Comparison of ENCODE assay signal across 8 cellular contexts in genomic region chr16:68704232-68704867, GRCh38. TPM values are rescaled to one million over a fixed set of nuclear protein-coding genes. Genes with fewer than 3 reads are reported as not detected.
DNase-seq lines count a peak whose midpoint lies in the region; ATAC-seq and TF ChIP-seq lines count a peak whose summit lies in the region.

No MANE protein-coding gene starts in this region.

- peaks cover 0 to 14% (median 0%) of the 10 kb centered on the region in 9 donors for H3K4me1 ChIP-seq in heart right ventricle

- H3K27me3 ChIP-seq in GM06990 (replicated peaks; ENCODE audit: control insufficient read depth, insufficient read depth, low read length) (no peaks in the 10 kb centered on the region), heart right ventricle (peaks cover 0 to 11% (median 0%) of the 10 kb centered on the region in 7 donors)

- no peaks in the 10 kb centered on the region for H3K36me3 Mint-ChIP-seq in activated naive CD4-positive, alpha-beta T cell treated with anti-CD3 and anti-CD28 coated beads, Interleukin-2, amount 50 U/mL, for 72 hours

- H3K4me3 ChIP-seq in GM06990 (replicated peaks; ENCODE audit: low read depth, low read length) (no peak overlapping the region), heart right ventricle (no peak overlapping the region)

- H3K36me3 ChIP-seq in GM06990 (ENCODE audit: control insufficient read depth, insufficient read depth, low read length) (no peaks in the 10 kb centered on the region), heart right ventricle (no peaks in the 10 kb centered on the region)

- intact Hi-C loops in heart right ventricle (cut with DNase I): loop anchor here in 1 of 10 donors (10.0 kb wide), 1 partner anchor 420 kb away; no protein-coding TSS in a partner anchor

- 45 to 50% methylated on average over 13 to 15 of the region's 15 CpGs for WGBS in heart right ventricle, 2 donors

- H3K9me3 Mint-ChIP-seq in activated naive CD4-positive, alpha-beta T cell treated with anti-CD3 and anti-CD28 coated beads, Interleukin-2, amount 50 U/mL, for 72 hours: no peaks in the 10 kb centered on the region

- H3K27ac ChIP-seq in heart right ventricle: no peak overlapping the region

- TF ChIP-seq CTCF in GM06990 (IDR thresholded peaks at IDR 0.05; ENCODE audit: insufficient read depth, low read length, poor library complexity, severe bottlenecking): peak; percentile 87
- TF ChIP-seq CTCF in heart right ventricle (IDR thresholded peaks at IDR 0.05): peak in 8 of 9 donors; percentile 21 to 67 (median 56)

- peak; percentile 57 for DNase-seq in GM06990 (ENCODE audit: extremely low read depth, insufficient read length)
- peak; percentile 69 for DNase-seq in NCI-H1092 (lab: John Stamatoyannopoulos, UW)
- DNase-seq in activated naive CD4-positive, alpha-beta T cell treated with anti-CD3 and anti-CD28 coated beads, Interleukin-2, amount 50 U/mL, for 72 hours (ENCODE audit: low spot score in 2 of 2): peak; percentile 69 to 73
- DNase-seq in heart right ventricle: peak; percentile 44
- peak; percentile 84 for DNase-seq in putamen (ENCODE audit: low spot score)
- no peak for DNase-seq in cortex of kidney (lab: John Stamatoyannopoulos, UW)

- ATAC-seq in SK-N-SH treated with all-trans-retinoic acid at 6 μM for 48 hours (peak; percentile 93), heart right ventricle (peak in 7 of 8 donors; percentile 43 to 77 (median 57)), HG02623 (IDR thresholded peaks at IDR 0.05; ENCODE audit: unreplicated experiment) (no peak)
- ATAC-seq in activated naive CD4-positive, alpha-beta T cell treated with anti-CD3 and anti-CD28 coated beads, Interleukin-2, amount 50 U/mL, for 72 hours: peak; percentile 88 to 89

- H3K9me3 ChIP-seq in heart right ventricle: no peaks in the 10 kb centered on the region

- peak overlapping the region in 1 of 2 donors; percentile 12 for H3K27ac Mint-ChIP-seq in activated naive CD4-positive, alpha-beta T cell treated with anti-CD3 and anti-CD28 coated beads, Interleukin-2, amount 50 U/mL, for 72 hours

TF ChIP-seq in SK-N-SH treated with all-trans-retinoic acid at 6 μM for 48 hours, 23 proteins besides CTCF, POLR2A, EP300 and RAD21 (continues in another document):
- TF ChIP-seq ARNTL (CRISPR knock-in tag; IDR thresholded peaks at IDR 0.05; ENCODE audit: borderline replicate concordance, low read depth): no peak
- no peak for TF ChIP-seq TCF4 (CRISPR knock-in tag; IDR thresholded peaks at IDR 0.05; ENCODE audit: borderline replicate concordance)
- TF ChIP-seq ZNF565 (CRISPR knock-in tag; conservative IDR thresholded peaks at IDR 0.05; ENCODE audit: low read depth): no peak
- TF ChIP-seq POU6F1 (CRISPR knock-in tag; IDR thresholded peaks at IDR 0.05; ENCODE audit: borderline replicate concordance, low read depth): no peak
- TF ChIP-seq TOX (CRISPR knock-in tag; IDR thresholded peaks at IDR 0.05; ENCODE audit: borderline replicate concordance): no peak
- no peak for TF ChIP-seq ZNF8 (CRISPR knock-in tag; IDR thresholded peaks at IDR 0.05)
- TF ChIP-seq ZFP3 (CRISPR knock-in tag; IDR thresholded peaks at IDR 0.05): no peak
- TF ChIP-seq PATZ1 (CRISPR knock-in tag; IDR thresholded peaks at IDR 0.05; ENCODE audit: borderline replicate concordance): no peak
- TF ChIP-seq, protein P1, sequence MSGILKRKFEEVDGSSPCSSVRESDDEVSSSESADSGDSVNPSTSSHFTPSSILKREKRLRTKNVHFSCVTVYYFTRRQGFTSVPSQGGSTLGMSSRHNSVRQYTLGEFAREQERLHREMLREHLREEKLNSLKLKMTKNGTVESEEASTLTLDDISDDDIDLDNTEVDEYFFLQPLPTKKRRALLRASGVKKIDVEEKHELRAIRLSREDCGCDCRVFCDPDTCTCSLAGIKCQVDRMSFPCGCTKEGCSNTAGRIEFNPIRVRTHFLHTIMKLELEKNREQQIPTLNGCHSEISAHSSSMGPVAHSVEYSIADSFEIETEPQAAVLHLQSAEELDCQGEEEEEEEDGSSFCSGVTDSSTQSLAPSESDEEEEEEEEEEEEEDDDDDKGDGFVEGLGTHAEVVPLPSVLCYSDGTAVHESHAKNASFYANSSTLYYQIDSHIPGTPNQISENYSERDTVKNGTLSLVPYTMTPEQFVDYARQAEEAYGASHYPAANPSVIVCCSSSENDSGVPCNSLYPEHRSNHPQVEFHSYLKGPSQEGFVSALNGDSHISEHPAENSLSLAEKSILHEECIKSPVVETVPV (CRISPR knock-in tag; IDR thresholded peaks at IDR 0.05): no peak
- no peak for TF ChIP-seq TSHZ2 (CRISPR knock-in tag; IDR thresholded peaks at IDR 0.05)
- no peak for TF ChIP-seq RARB (CRISPR knock-in tag; IDR thresholded peaks at IDR 0.05)
- TF ChIP-seq CSDC2 (CRISPR knock-in tag; IDR thresholded peaks at IDR 0.05): no peak
- TF ChIP-seq SNAI2 (CRISPR knock-in tag; IDR thresholded peaks at IDR 0.05): no peak
- TF ChIP-seq ZNF70 (CRISPR knock-in tag; IDR thresholded peaks at IDR 0.05): no peak
- TF ChIP-seq GLIS3 (CRISPR knock-in tag; IDR thresholded peaks at IDR 0.05): no peak
- no peak for TF ChIP-seq ESRRG (CRISPR knock-in tag; IDR thresholded peaks at IDR 0.05)
- no peak for TF ChIP-seq PPARA (CRISPR knock-in tag; IDR thresholded peaks at IDR 0.05; ENCODE audit: borderline replicate concordance)

RNA-seq across cellular contexts. Expression of gene CDH1, which starts 32.7 kb away (rescaled TPM):
- total RNA-seq in activated naive CD4-positive, alpha-beta T cell treated with anti-CD3 and anti-CD28 coated beads, Interleukin-2, amount 50 U/mL, for 72 hours: 10 to 100 TPM in 1 of 2 donors, 1 to 10 TPM in 1; 1.1 to 14.9 TPM
- total RNA-seq in heart right ventricle: under 1 TPM in 4 of 10 donors, not detected in 6; 0.28 to 0.82 (median 0.42) TPM
- polyA plus RNA-seq in heart right ventricle: under 1 TPM in 1 of 2 donors, not detected in 1; 0.01 TPM

RNA-seq across cellular contexts. Expression of gene CDH3, which starts 59.2 kb away (rescaled TPM):
- total RNA-seq in activated naive CD4-positive, alpha-beta T cell treated with anti-CD3 and anti-CD28 coated beads, Interleukin-2, amount 50 U/mL, for 72 hours: 10 to 100 TPM in 1 of 2 donors, 1 to 10 TPM in 1; 1.0 to 18.6 TPM
- total RNA-seq in heart right ventricle: under 1 TPM in 1 of 10 donors, not detected in 9; 0.71 TPM
- under 1 TPM; 0.06 to 0.29 TPM for polyA plus RNA-seq in heart right ventricle
